10 cellular contexts compared by ENCODE assay signal in genomic region chr11:45383229-45383628, GRCh38.
A peak's percentile ranks its signal among the peaks of the same experiment; 100 is the strongest.
DNase-seq lines count a peak whose midpoint lies in the region; ATAC-seq and TF ChIP-seq lines count a peak whose summit lies in the region.
"Had no signal": no experiment of that assay in that cellular context is flagged by ENCODE, and none has a peak within 500 bp of the region (broad histone marks: within the 10 kb centered on the region; RNA-seq: fewer than 3 reads in every experiment).

No MANE protein-coding gene starts in this region.

- H3K4me3 ChIP-seq in HL-60 (replicated peaks; ENCODE audit: insufficient read depth, low read length) (no peak overlapping the region), SJCRH30 (no peak overlapping the region), prostate gland (no peak overlapping the region)

- WGBS in prostate gland = 44% methylated on average over 6 of the region's 6 CpGs

- no peak for ATAC-seq in GM21737 (IDR thresholded peaks at IDR 0.05; ENCODE audit: unreplicated experiment)

- no peaks in the 10 kb centered on the region for H3K9me3 ChIP-seq in SJCRH30 (replicated peaks)
- H3K9me3 ChIP-seq in prostate gland = no peaks in the 10 kb centered on the region

- peak; percentile 55 for DNase-seq in Ammon's horn (ENCODE audit: low spot score)
- peak; percentile 73 to 94 for DNase-seq in HL-60 (ENCODE audit: low read depth in 1 of 2, low spot score in 1 of 2)
- DNase-seq in SJCRH30 = peak; percentile 28 to 29
- peak; percentile 26 for DNase-seq in glomerular visceral epithelial cell (ENCODE audit: extremely low spot score)
- no peak for DNase-seq in GM19238 (ENCODE audit: insufficient read length, low spot score)
- DNase-seq in superior temporal gyrus (ENCODE audit: extremely low spot score) = no peak
- DNase-seq in prostate gland (ENCODE audit: low spot score) = no peak
- DNase-seq: cortex of kidney, NCI-H774 had no signal

- H3K27ac ChIP-seq in HL-60 (replicated peaks) = no peak overlapping the region
- no peak overlapping the region for H3K27ac ChIP-seq in SJCRH30
- H3K27ac ChIP-seq in prostate gland = no peak overlapping the region

- H3K27me3 ChIP-seq in HL-60 (ENCODE audit: insufficient read depth, poor library complexity, severe bottlenecking) = peaks cover 9% of the 10 kb centered on the region
- H3K27me3 ChIP-seq in SJCRH30 = peaks cover 12% of the 10 kb centered on the region
- H3K27me3 ChIP-seq in prostate gland (replicated peaks; ENCODE audit: insufficient read depth) = no peaks in the 10 kb centered on the region

- no peak for TF ChIP-seq POLR2A in prostate gland (IDR thresholded peaks at IDR 0.05)

- no peaks in the 10 kb centered on the region for H3K4me1 ChIP-seq in SJCRH30
- no peaks in the 10 kb centered on the region for H3K4me1 ChIP-seq in prostate gland (replicated peaks)

- no peaks in the 10 kb centered on the region for H3K36me3 ChIP-seq in SJCRH30
- no peaks in the 10 kb centered on the region for H3K36me3 ChIP-seq in prostate gland

- intact Hi-C loops in prostate gland (cut with DNase I) = no loop called here

- TF ChIP-seq CTCF in HL-60 (IDR thresholded peaks at IDR 0.05; ENCODE audit: insufficient read depth, low read length) (no peak), prostate gland (IDR thresholded peaks at IDR 0.05) (no peak)

Comparison
In these comparisons a context has a peak if more than half of its experiments do, and no peak if none do; other contexts are left out.
1. DNase-seq: peak in Ammon's horn (single experiment), HL-60 (2 of 2), SJCRH30 (2 of 2) and glomerular visceral epithelial cell (single experiment); none in GM19238 (single experiment), superior temporal gyrus (single experiment) and prostate gland (single experiment).